In genomic region chr1:90396917-90397316, GRCh38 we compare ENCODE assay signal across 20 cellular contexts.
DNase-seq lines count a peak whose midpoint lies in the region; ATAC-seq, FAIRE-seq and TF ChIP-seq lines count a peak whose summit lies in the region.
"Had no signal": no experiment of that assay in that cellular context is flagged by ENCODE, and none has a peak within 500 bp of the region (broad histone marks: within the 10 kb centered on the region; RNA-seq: fewer than 3 reads in every experiment).

No MANE protein-coding gene starts in this region.

- H3K9ac ChIP-seq in SK-N-SH (no peak overlapping the region), endothelial cell of umbilical vein (replicated peaks; ENCODE audit: extremely low read depth, insufficient read depth, low read length) (no peak overlapping the region)
- H3K9ac ChIP-seq: BLaER1 treated with 17β-estradiol and CSF1 and Interleukin-3, amounts not matched to agents 10 nM and 100 nM had no signal

- TF ChIP-seq EP300 in SK-N-SH (IDR thresholded peaks at IDR 0.05; ENCODE audit: borderline replicate concordance in 1 of 2, low read depth in 1 of 2, low read length in 1 of 2): no peak

- H3K27me3 ChIP-seq in SK-N-SH (ENCODE audit: insufficient read depth) (no peaks in the 10 kb centered on the region), endothelial cell of umbilical vein (ENCODE audit: control insufficient read depth in 2 of 2, insufficient read depth in 2 of 2, low read length in 2 of 2) (no peaks in the 10 kb centered on the region)
- H3K27me3 ChIP-seq: BLaER1 treated with 17β-estradiol and CSF1 and Interleukin-3, amounts not matched to agents 10 nM and 100 nM had no signal

- POLR2A ChIA-PET in SK-N-SH (lab: Yijun Ruan, JAX) (no interaction called here), endothelial cell of umbilical vein (lab: Charles Lee) (no interaction called here)

- H2AFZ ChIP-seq in SK-N-SH (ENCODE audit: low read depth): no peak overlapping the region
- no peak overlapping the region for H2AFZ ChIP-seq in endothelial cell of umbilical vein (ENCODE audit: low read depth, low read length)

- no peaks in the 10 kb centered on the region for H3K36me3 ChIP-seq in SK-N-SH (replicated peaks in 1 of 2; ENCODE audit: control insufficient read depth in 1 of 2, insufficient read depth in 2 of 2, low read length in 1 of 2)
- no peaks in the 10 kb centered on the region for H3K36me3 ChIP-seq in endothelial cell of umbilical vein (ENCODE audit: control insufficient read depth in 2 of 2, extremely low read depth in 1 of 2, insufficient read depth in 2 of 2, low read length in 2 of 2)
- H3K36me3 ChIP-seq: BLaER1 treated with 17β-estradiol and CSF1 and Interleukin-3, amounts not matched to agents 10 nM and 100 nM had no signal

- H3K4me3 ChIP-seq in SK-N-SH (ENCODE audit: low read depth in 2 of 2, low read length in 1 of 2): no peak overlapping the region
- no peak overlapping the region for H3K4me3 ChIP-seq in endothelial cell of umbilical vein (replicated peaks in 1 of 3; ENCODE audit: insufficient read depth in 1 of 3, low read depth in 1 of 3, low read length in 3 of 3)
- H3K4me3 ChIP-seq: A549; BLaER1 treated with 17β-estradiol and CSF1 and Interleukin-3, amounts not matched to agents 10 nM and 100 nM; GM12878 had no signal

- dilution Hi-C loops in endothelial cell of umbilical vein (cut with MboI; ENCODE audit: extremely low pct_ligation_motif_present, low sequenced_read_pairs): no loop called here

- no TSS peak for BruUV-seq in endothelial cell of umbilical vein (replicated peaks; lab: Mats Ljungman, UMichigan)

- H3K27ac ChIP-seq in SK-N-SH (ENCODE audit: low read depth in 2 of 2, low read length in 1 of 2) (no peak overlapping the region), endothelial cell of umbilical vein (ENCODE audit: insufficient read depth, low read depth, low read length) (peak overlapping the region; percentile 53)
- H3K27ac ChIP-seq: 22Rv1; A549; BLaER1 treated with 17β-estradiol and CSF1 and Interleukin-3, amounts not matched to agents 10 nM and 100 nM; C4-2B had no signal

- 39% methylated on average over 3 of the region's 3 CpGs for WGBS in SK-N-SH (ENCODE audit: low lambda C conversion rate)

- H3K79me2 ChIP-seq in SK-N-SH (ENCODE audit: insufficient read depth) (no peaks in the 10 kb centered on the region), endothelial cell of umbilical vein (ENCODE audit: control insufficient read depth, insufficient read depth, low read length) (no peaks in the 10 kb centered on the region)

- no peak for DNase-seq in SK-N-SH
- DNase-seq in endothelial cell of umbilical vein (ENCODE audit: low read depth, low spot score): peak; percentile 67
- no peak for DNase-seq in iPS-NIHi7 (ENCODE audit: extremely low spot score)
- DNase-seq in activated naive CD4-positive, alpha-beta T cell (lab: John Stamatoyannopoulos, UW): no peak
- DNase-seq: AML-193; Caco-2; Calu3; CD4-positive, alpha-beta T cell; CD8-positive, alpha-beta T cell; DMS79 treated with DMSO at 0.1 percent for 48 hours; GDM1 had no signal

- H3F3A ChIP-seq in SK-N-SH (replicated peaks; ENCODE audit: insufficient read depth): peaks cover 8% of the 10 kb centered on the region

- no peak for TF ChIP-seq CTCF in SK-N-SH (IDR thresholded peaks at IDR 0.05)
- no peak for TF ChIP-seq CTCF in endothelial cell of umbilical vein (IDR thresholded peaks at IDR 0.05; ENCODE audit: extremely low read depth in 1 of 2, insufficient read depth in 1 of 2, low read depth in 1 of 2, low read length in 2 of 2)

- peak; percentile 53 for FAIRE-seq in endothelial cell of umbilical vein (lab: Jason Lieb, UNC)
- FAIRE-seq: A549, D721Med, GM12878, GM12892, GM18507 had no signal

- H3K9me2 ChIP-seq in SK-N-SH: no peaks in the 10 kb centered on the region

- peaks cover 0 to 3% of the 10 kb centered on the region in 2 experiments; a peak in 1 of 4 replicates for H3K4me1 ChIP-seq in SK-N-SH (ENCODE audit: control insufficient read depth in 1 of 2, insufficient read depth in 2 of 2, low read depth in 1 of 2, low read length in 1 of 2)
- H3K4me1 ChIP-seq in endothelial cell of umbilical vein (ENCODE audit: control insufficient read depth, extremely low read depth, insufficient read depth, low read length): peaks cover 11% of the 10 kb centered on the region
- H3K4me1 ChIP-seq: BLaER1 treated with 17β-estradiol and CSF1 and Interleukin-3, amounts not matched to agents 10 nM and 100 nM; Caco-2 had no signal

- no peak for ATAC-seq in SK-N-SH treated with all-trans-retinoic acid at 6 μM for 48 hours
- ATAC-seq: A549; CD8-positive, alpha-beta T cell; GM12878 had no signal

- TF ChIP-seq RAD21 in SK-N-SH (IDR thresholded peaks at IDR 0.05; ENCODE audit: low read length): no peak

- CTCF ChIA-PET in SK-N-SH (lab: Yijun Ruan, JAX) (no interaction called here), endothelial cell of umbilical vein (lab: Charles Lee) (no interaction called here)

- TF ChIP-seq POLR2A in endothelial cell of umbilical vein (IDR thresholded peaks at IDR 0.05; ENCODE audit: low read depth, low read length): no peak

- no peaks in the 10 kb centered on the region for H3K9me1 ChIP-seq in endothelial cell of umbilical vein (replicated peaks; ENCODE audit: control insufficient read depth, extremely low read depth, insufficient read depth, low read length)

- H3K9me3 ChIP-seq in SK-N-SH (no peaks in the 10 kb centered on the region), endothelial cell of umbilical vein (replicated peaks; ENCODE audit: control insufficient read depth, insufficient read depth, low read length) (no peaks in the 10 kb centered on the region)
- H3K9me3 ChIP-seq: A549; BLaER1 treated with 17β-estradiol and CSF1 and Interleukin-3, amounts not matched to agents 10 nM and 100 nM; Caco-2 had no signal

- intact Hi-C loops in endothelial cell of umbilical vein (cut with micrococcal nuclease): no loop called here

- no peaks in the 10 kb centered on the region for H4K20me1 ChIP-seq in SK-N-SH (ENCODE audit: insufficient read depth)
- no peaks in the 10 kb centered on the region for H4K20me1 ChIP-seq in endothelial cell of umbilical vein (replicated peaks; ENCODE audit: control insufficient read depth, extremely low read depth, insufficient read depth, low read length)
- H4K20me1 ChIP-seq: BLaER1 treated with 17β-estradiol and CSF1 and Interleukin-3, amounts not matched to agents 10 nM and 100 nM had no signal

- H3K4me2 ChIP-seq in SK-N-SH: no peak overlapping the region
- H3K4me2 ChIP-seq in endothelial cell of umbilical vein (ENCODE audit: insufficient read depth, low read length): peak overlapping the region; percentile 64
- H3K4me2 ChIP-seq: A549; BLaER1 treated with 17β-estradiol and CSF1 and Interleukin-3, amounts not matched to agents 10 nM and 100 nM had no signal

TF ChIP-seq in SK-N-SH, 30 proteins besides CTCF, POLR2A, EP300 and RAD21:
- no peak for TF ChIP-seq RFX5 (IDR thresholded peaks at IDR 0.05; ENCODE audit: low read length)
- peak; percentile 22; the same call in 1 of the 2 replicates for TF ChIP-seq TCF12 (IDR thresholded peaks at IDR 0.05)

TF ChIP-seq in SK-N-SH treated with all-trans-retinoic acid at 6 μM for 48 hours, 23 proteins besides CTCF, POLR2A, EP300 and RAD21:
- TF ChIP-seq CREB5 (CRISPR knock-in tag; IDR thresholded peaks at IDR 0.05; ENCODE audit: low read depth): no peak
TF ChIP-seq in SK-N-SH treated with all-trans-retinoic acid at 6 μM for 48 hours: peak in this region for 0.

TF ChIP-seq in endothelial cell of umbilical vein, 7 proteins besides CTCF, POLR2A, EP300 and RAD21:
- TF ChIP-seq EZH2 (IDR thresholded peaks at IDR 0.05; ENCODE audit: borderline replicate concordance, low read depth, low read length, severe bottlenecking): no peak
- no peak for TF ChIP-seq MAX (IDR thresholded peaks at IDR 0.05; ENCODE audit: insufficient read depth, insufficient read length)
- no peak for TF ChIP-seq MYC (IDR thresholded peaks at IDR 0.05; ENCODE audit: low read depth, low read length)
- TF ChIP-seq GATA2 (IDR thresholded peaks at IDR 0.05; ENCODE audit: insufficient read depth, insufficient read length, low read depth, low read length): peak; percentile 42
- peak; percentile 48 for TF ChIP-seq FOS (IDR thresholded peaks at IDR 0.05; ENCODE audit: borderline replicate concordance, insufficient read depth, low read length)
- TF ChIP-seq JUN (IDR thresholded peaks at IDR 0.05; ENCODE audit: borderline replicate concordance, insufficient read depth, insufficient read length, low read depth): peak; percentile 59
